Comparison of ENCODE assay signal across 18 cellular contexts in the genomic region with DNA sequence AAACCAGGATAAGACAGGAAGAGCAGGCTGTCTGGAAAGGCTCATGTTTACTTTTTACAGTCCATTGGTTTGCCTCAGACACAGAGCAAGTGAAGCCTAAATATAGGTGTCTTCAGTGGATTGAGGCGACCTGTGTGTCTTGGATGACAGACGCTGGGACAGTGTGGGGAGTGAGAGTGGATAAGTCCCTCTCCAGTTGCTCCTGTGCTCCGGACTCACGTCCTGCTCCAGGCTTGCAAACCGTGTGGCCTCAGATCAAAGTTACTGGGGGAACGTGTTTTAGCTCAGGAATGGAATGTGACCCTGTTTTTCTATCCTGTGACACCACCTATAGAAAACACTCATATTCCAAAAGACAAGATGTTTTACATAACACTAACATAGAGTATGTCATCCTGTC.
DNase-seq lines count a peak whose midpoint lies in the region; ATAC-seq and TF ChIP-seq lines count a peak whose summit lies in the region.
"Had no signal": no experiment of that assay in that cellular context is flagged by ENCODE, and none has a peak within 500 bp of the region (broad histone marks: within the 10 kb centered on the region; RNA-seq: fewer than 3 reads in every experiment).

No MANE protein-coding gene starts in this region.

- ATAC-seq in HCT116 = no peak
- ATAC-seq in HG03135 (IDR thresholded peaks at IDR 0.05; ENCODE audit: unreplicated experiment) = no peak
- ATAC-seq in GM18907 (IDR thresholded peaks at IDR 0.05; ENCODE audit: unreplicated experiment) = no peak
- no peak for ATAC-seq in Right ventricle myocardium inferior
- ATAC-seq: GM12878, GM23338 had no signal

- TF ChIP-seq RAD21 in HCT116 (IDR thresholded peaks at IDR 0.05; ENCODE audit: low read depth) = no peak

- H3K27me3 ChIP-seq in HCT116 (ENCODE audit: insufficient read depth, low read length) (0 out of 2 replicates have a peak, but pooled peaks cover 3% of the 10 kb centered on the region), trophoblast cell (ENCODE audit: insufficient read depth, low read length) (no peaks in the 10 kb centered on the region)

- no peak overlapping the region for H2BK5ac ChIP-seq in trophoblast cell (ENCODE audit: low read depth, low read length, poor library complexity)

- H2BK120ac ChIP-seq in trophoblast cell (ENCODE audit: insufficient read depth, low read length, poor library complexity) = no peak overlapping the region

- RAD21 ChIA-PET in HCT116 (lab: Charles Lee; ENCODE audit: low non-redundant PET in 1 of 2, low total read pairs in 2 of 2, uncharacterized antibody in 2 of 2, unreplicated experiment in 2 of 2) = no interaction called here

- H3K79me1 ChIP-seq in trophoblast cell (ENCODE audit: low read length) = no peaks in the 10 kb centered on the region

- no peak overlapping the region for H2BK12ac ChIP-seq in trophoblast cell (ENCODE audit: low read length)

- no peak overlapping the region for H3K18ac ChIP-seq in trophoblast cell (ENCODE audit: low read length)

- DNase-seq in HCT116 (ENCODE audit: low read depth, low spot score) = no peak
- peak; percentile 68 for DNase-seq in islet precursor cell
- peak; percentile 2 for DNase-seq in myocyte (ENCODE audit: low read depth)
- DNase-seq in trophoblast cell = no peak
- no peak for DNase-seq in HT-29 (ENCODE audit: low spot score)
- no peak for DNase-seq in Right ventricle myocardium inferior (ENCODE audit: missing footprints)
- DNase-seq: C1 segment of cervical spinal cord; Calu3; CD4-positive, alpha-beta memory T cell; COR-L47; DMS79; EL; GDM1 had no signal

- no peaks in the 10 kb centered on the region for H4K20me1 ChIP-seq in HCT116 (ENCODE audit: insufficient read depth)

- H3K4me3 ChIP-seq in HCT116 (replicated peaks in 1 of 2; ENCODE audit: low read depth in 1 of 2, low read length in 2 of 2) (no peak overlapping the region), trophoblast cell (ENCODE audit: low read depth, low read length) (no peak overlapping the region)
- H3K4me3 ChIP-seq: GM12878, GM23338, HAP-1 had no signal

- H3K36me3 ChIP-seq in HCT116 (ENCODE audit: control insufficient read depth in 1 of 2, insufficient read depth in 2 of 2, low read length in 2 of 2) (no peaks in the 10 kb centered on the region), trophoblast cell (ENCODE audit: control insufficient read depth in 1 of 2, insufficient read depth in 2 of 2, low read length in 2 of 2) (no peaks in the 10 kb centered on the region)
- H3K36me3 ChIP-seq: HAP-1 had no signal

- no peak overlapping the region for H3K27ac ChIP-seq in HCT116 (ENCODE audit: low read depth, low read length)
- H3K27ac ChIP-seq in trophoblast cell (ENCODE audit: low read depth, low read length) = no peak overlapping the region

- no peak overlapping the region for H3K9ac ChIP-seq in HCT116 (ENCODE audit: low read length)
- H3K9ac ChIP-seq in trophoblast cell (ENCODE audit: low read length) = no peak overlapping the region

- TF ChIP-seq POLR2A in HCT116 (IDR thresholded peaks at IDR 0.05; ENCODE audit: borderline replicate concordance, extremely low read depth, insufficient read depth, insufficient read length) = no peak

- H3K4me1 ChIP-seq in HCT116 (ENCODE audit: control insufficient read depth in 1 of 2, insufficient read depth in 2 of 2, low read length in 2 of 2) (peaks cover 3 to 11% of the 10 kb centered on the region in 2 experiments; a peak in 3 of 4 replicates), trophoblast cell (ENCODE audit: control insufficient read depth in 1 of 2, insufficient read depth in 2 of 2, low read length in 2 of 2) (peaks cover 0 to 5% of the 10 kb centered on the region in 2 experiments)
- H3K4me1 ChIP-seq: HAP-1 had no signal

- no peak overlapping the region for H2AK5ac ChIP-seq in trophoblast cell (ENCODE audit: low read length)

- CTCF ChIA-PET in HCT116 (lab: Charles Lee) = no interaction called here

- BruUV-seq in HCT116 (replicated peaks; lab: Mats Ljungman, UMichigan) = no TSS peak

- H3K14ac ChIP-seq in trophoblast cell (ENCODE audit: low read length) = no peak overlapping the region

- WGBS in trophoblast cell (ENCODE audit: extremely low coverage, insufficient coverage, insufficient read length) = no CpG with 5 or more reads among the region's 6 CpGs

- TF ChIP-seq CTCF in HCT116 (IDR thresholded peaks at IDR 0.05 in 2 of 3, conservative IDR thresholded peaks at IDR 0.05 in 1 of 3; ENCODE audit: borderline replicate concordance in 1 of 3, insufficient read depth in 1 of 3, low read depth in 2 of 3, low read length in 2 of 3) = no peak

- H2AFZ ChIP-seq in HCT116 (ENCODE audit: low read depth, low read length, poor library complexity, severe bottlenecking) (peak overlapping the region; percentile 79), trophoblast cell (ENCODE audit: insufficient read depth, low read length, poor library complexity) (no peak overlapping the region)
- H2AFZ ChIP-seq: GM23338 had no signal

- H4K91ac ChIP-seq in trophoblast cell (ENCODE audit: low read depth, low read length) = no peak overlapping the region

- H3K4me2 ChIP-seq in HCT116 (ENCODE audit: low read length) (no peak overlapping the region), trophoblast cell (ENCODE audit: low read length) (peak overlapping the region; percentile 15)
- H3K4me2 ChIP-seq: GM23338 had no signal

- H3K79me2 ChIP-seq in HCT116 (ENCODE audit: insufficient read depth, low read length) (no peaks in the 10 kb centered on the region), trophoblast cell (ENCODE audit: control insufficient read depth, insufficient read depth, low read length, poor library complexity) (no peaks in the 10 kb centered on the region)

- H4K8ac ChIP-seq in trophoblast cell (ENCODE audit: low read depth, low read length) = no peak overlapping the region

- no peak overlapping the region for H3K23ac ChIP-seq in trophoblast cell (ENCODE audit: low read length)

- H3K4ac ChIP-seq in trophoblast cell (ENCODE audit: low read depth, low read length) = no peak overlapping the region

- no peaks in the 10 kb centered on the region for H3K9me2 ChIP-seq in HCT116 (ENCODE audit: insufficient read depth)

- intact Hi-C loops in HCT116 (cut with micrococcal nuclease) (no loop called here), Right ventricle myocardium inferior (cut with DNase I) (no loop called here)

- H3K9me3 ChIP-seq in HCT116 (ENCODE audit: control insufficient read depth in 1 of 2, insufficient read depth in 1 of 2, low read depth in 1 of 2, low read length in 2 of 2) = no peaks in the 10 kb centered on the region
- no peaks in the 10 kb centered on the region for H3K9me3 ChIP-seq in trophoblast cell (ENCODE audit: insufficient read depth, low read depth, low read length)
- H3K9me3 ChIP-seq: HAP-1 had no signal

- POLR2A ChIA-PET in HCT116 (lab: Charles Lee) = no interaction called here

- H4K12ac ChIP-seq in trophoblast cell (ENCODE audit: low read depth, low read length) = no peak overlapping the region

TF ChIP-seq in HCT116, 20 proteins besides CTCF, POLR2A, EP300 and RAD21:
- TF ChIP-seq, protein P1, sequence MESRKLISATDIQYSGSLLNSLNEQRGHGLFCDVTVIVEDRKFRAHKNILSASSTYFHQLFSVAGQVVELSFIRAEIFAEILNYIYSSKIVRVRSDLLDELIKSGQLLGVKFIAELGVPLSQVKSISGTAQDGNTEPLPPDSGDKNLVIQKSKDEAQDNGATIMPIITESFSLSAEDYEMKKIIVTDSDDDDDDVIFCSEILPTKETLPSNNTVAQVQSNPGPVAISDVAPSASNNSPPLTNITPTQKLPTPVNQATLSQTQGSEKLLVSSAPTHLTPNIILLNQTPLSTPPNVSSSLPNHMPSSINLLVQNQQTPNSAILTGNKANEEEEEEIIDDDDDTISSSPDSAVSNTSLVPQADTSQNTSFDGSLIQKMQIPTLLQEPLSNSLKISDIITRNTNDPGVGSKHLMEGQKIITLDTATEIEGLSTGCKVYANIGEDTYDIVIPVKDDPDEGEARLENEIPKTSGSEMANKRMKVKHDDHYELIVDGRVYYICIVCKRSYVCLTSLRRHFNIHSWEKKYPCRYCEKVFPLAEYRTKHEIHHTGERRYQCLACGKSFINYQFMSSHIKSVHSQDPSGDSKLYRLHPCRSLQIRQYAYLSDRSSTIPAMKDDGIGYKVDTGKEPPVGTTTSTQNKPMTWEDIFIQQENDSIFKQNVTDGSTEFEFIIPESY (IDR thresholded peaks at IDR 0.05; ENCODE audit: extremely low read depth, insufficient replicate concordance, low read length) = no peak
- no peak for TF ChIP-seq ZNF274 (IDR thresholded peaks at IDR 0.05; ENCODE audit: low read depth, low read length)
- TF ChIP-seq FOSL1 (IDR thresholded peaks at IDR 0.05; ENCODE audit: low read depth) = no peak
- TF ChIP-seq ZFX (IDR thresholded peaks at IDR 0.05) = no peak
- TF ChIP-seq, protein P2, sequence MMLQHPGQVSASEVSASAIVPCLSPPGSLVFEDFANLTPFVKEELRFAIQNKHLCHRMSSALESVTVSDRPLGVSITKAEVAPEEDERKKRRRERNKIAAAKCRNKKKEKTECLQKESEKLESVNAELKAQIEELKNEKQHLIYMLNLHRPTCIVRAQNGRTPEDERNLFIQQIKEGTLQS (IDR thresholded peaks at IDR 0.05) = no peak
- no peak for TF ChIP-seq CBX3 (IDR thresholded peaks at IDR 0.05; ENCODE audit: low read depth)
- TF ChIP-seq SIN3A (IDR thresholded peaks at IDR 0.05; ENCODE audit: low read depth) = no peak
- no peak for TF ChIP-seq SRF (IDR thresholded peaks at IDR 0.05; ENCODE audit: low read depth)
- TF ChIP-seq SP1 (IDR thresholded peaks at IDR 0.05; ENCODE audit: low read depth) = no peak
TF ChIP-seq in HCT116: peak in this region for 0.

Comparison
In these comparisons a context has a peak if more than half of its experiments do, and no peak if none do; other contexts are left out.
1. DNase-seq: peak in islet precursor cell (single experiment) and myocyte (single experiment); none in HCT116 (single experiment), trophoblast cell (0 of 2), HT-29 (single experiment) and Right ventricle myocardium inferior (single experiment).